ENCODE assay signal across 8 cellular contexts in genomic region chr7:76290847-76291345, GRCh38. TPM values are rescaled to one million over a fixed set of nuclear protein-coding genes. Genes with fewer than 3 reads are reported as not detected.
DNase-seq lines count a peak whose midpoint lies in the region; ATAC-seq and TF ChIP-seq lines count a peak whose summit lies in the region.
"Not testable (repeated sequence)": the region's sequence is repeated elsewhere in the genome, so short reads cannot be mapped to it uniquely, and the experiment has no call there.

No MANE protein-coding gene starts in this region.

- not testable (repeated sequence) for H3K9me3 ChIP-seq in PC-3 (ENCODE audit: low read length); lower lobe of right lung; psoas muscle

- not testable (repeated sequence) for H3K36me3 Mint-ChIP-seq in activated CD8-positive, alpha-beta T cell treated with anti-CD3 and anti-CD28 coated beads, Interleukin-2, amount 10 ng/mL, durations not matched to agents 7 days and 5 days (ENCODE audit: low read depth)

- H3K4me1 Mint-ChIP-seq in activated CD8-positive, alpha-beta T cell treated with anti-CD3 and anti-CD28 coated beads, Interleukin-2, amount 10 ng/mL, durations not matched to agents 7 days and 5 days (ENCODE audit: low read depth) = peaks cover 15% of the 10 kb centered on the region

- H3K79me2 ChIP-seq in PC-3 (ENCODE audit: low read length) = not testable (repeated sequence)

- H3K4me1 ChIP-seq in PC-3 (ENCODE audit: insufficient read depth, low read length) = peaks cover 34% of the 10 kb centered on the region
- H3K4me1 ChIP-seq in lower lobe of right lung = peaks cover 51% of the 10 kb centered on the region
- peaks cover 42% of the 10 kb centered on the region for H3K4me1 ChIP-seq in psoas muscle

- BruUV-seq in PC-3 (replicated peaks; lab: Mats Ljungman, UMichigan) = not testable (repeated sequence)

- POLR2A ChIA-PET in PC-3 (lab: Charles Lee; ENCODE audit: unreplicated experiment) = interaction anchor here (0.6 to 1.0 kb wide), 2 partner anchors 14 to 124 kb away, joined by 4 read pairs; no protein-coding TSS in a partner anchor
- POLR2A ChIA-PET in activated CD8-positive, alpha-beta T cell treated with anti-CD3 and anti-CD28 coated beads, Interleukin-2, amount 10 ng/mL, durations not matched to agents 7 days and 5 days (lab: Charles Lee) = interaction anchor here (1.1 to 1.3 kb wide), 2 partner anchors 12 to 27 kb away, joined by 4 to 8 read pairs; no protein-coding TSS in a partner anchor

- H3K27ac Mint-ChIP-seq in activated CD8-positive, alpha-beta T cell treated with anti-CD3 and anti-CD28 coated beads, Interleukin-2, amount 10 ng/mL, durations not matched to agents 7 days and 5 days = peak overlapping the region; percentile 72

- not testable (repeated sequence) for H3K27me3 Mint-ChIP-seq in activated CD8-positive, alpha-beta T cell treated with anti-CD3 and anti-CD28 coated beads, Interleukin-2, amount 10 ng/mL, durations not matched to agents 7 days and 5 days (ENCODE audit: low read depth)

- not testable (repeated sequence) for H3K9me3 Mint-ChIP-seq in activated CD8-positive, alpha-beta T cell treated with anti-CD3 and anti-CD28 coated beads, Interleukin-2, amount 10 ng/mL, durations not matched to agents 7 days and 5 days (ENCODE audit: insufficient read depth)

- H3K9ac ChIP-seq in PC-3 (ENCODE audit: low read length) = peak overlapping the region; percentile 33

- peak overlapping the region; percentile 39 for H2AFZ ChIP-seq in PC-3 (ENCODE audit: low read length)

- TF ChIP-seq CTCF in C4-2B (conservative IDR thresholded peaks at IDR 0.05); PC-3 (conservative IDR thresholded peaks at IDR 0.05; ENCODE audit: low read depth, low read length); brain microvascular endothelial cell (IDR thresholded peaks at IDR 0.05; ENCODE audit: low read depth, low read length, missing control alignments); lower lobe of right lung (IDR thresholded peaks at IDR 0.05); psoas muscle (IDR thresholded peaks at IDR 0.05): not testable (repeated sequence)

- in situ Hi-C loops in brain microvascular endothelial cell (cut with HindIII; ENCODE audit: low pct_ligation_motif_present, low sequenced_read_pairs) = not testable (repeated sequence)

- H3F3A ChIP-seq in PC-3 (ENCODE audit: low read length, unreplicated experiment) = not testable (repeated sequence)

- H3K4me3 Mint-ChIP-seq in activated CD8-positive, alpha-beta T cell treated with anti-CD3 and anti-CD28 coated beads, Interleukin-2, amount 10 ng/mL, durations not matched to agents 7 days and 5 days = not testable (repeated sequence)

- H3K27me3 ChIP-seq in PC-3 (ENCODE audit: low read length); brain microvascular endothelial cell (replicated peaks); lower lobe of right lung (ENCODE audit: low read depth); psoas muscle (ENCODE audit: insufficient read depth in 3 of 3, low read length in 2 of 3): not testable (repeated sequence)

- H3K4me2 ChIP-seq in PC-3 (ENCODE audit: low read length) = peak overlapping the region; percentile 49

- ATAC-seq in PC-3; activated CD8-positive, alpha-beta T cell treated with anti-CD3 and anti-CD28 coated beads, Interleukin-2, amount 10 ng/mL, durations not matched to agents 7 days and 5 days; lower lobe of right lung; psoas muscle: not testable (repeated sequence)
- peak; percentile 1 for ATAC-seq in esophagus mucosa

- not testable (repeated sequence) for DNase-seq in PC-3; activated CD8-positive, alpha-beta T cell treated with anti-CD3 and anti-CD28 coated beads, Interleukin-2, amount 10 ng/mL, durations not matched to agents 7 days and 5 days; brain microvascular endothelial cell; lower lobe of right lung; psoas muscle

- intact Hi-C loops in PC-3 (cut with micrococcal nuclease) = loop anchor here (1.0 kb wide), 4 partner anchors 23 to 113 kb away; no protein-coding TSS in a partner anchor
- intact Hi-C loops in lower lobe of right lung (cut with DNase I) = not testable (repeated sequence)
- intact Hi-C loops in psoas muscle (cut with DNase I) = loop anchor here in 1 of 2 donors (1.0 kb wide), 1 partner anchor 23 kb away; no protein-coding TSS in a partner anchor

- peak overlapping the region; percentile 83 for H3K27ac ChIP-seq in C4-2B
- peak overlapping the region; percentile 80 for H3K27ac ChIP-seq in PC-3 (ENCODE audit: low read length)
- H3K27ac ChIP-seq in brain microvascular endothelial cell = peak overlapping the region; percentile 65
- peak overlapping the region; percentile 91 for H3K27ac ChIP-seq in lower lobe of right lung
- H3K27ac ChIP-seq in psoas muscle = peak overlapping the region; percentile 98
- peak overlapping the region; percentile 77 for H3K27ac ChIP-seq in temporal lobe (ENCODE audit: low read depth, low read length)

- not testable (repeated sequence) for H3K9me2 ChIP-seq in PC-3 (replicated peaks; ENCODE audit: low read length)

- not testable (repeated sequence) for H3K36me3 ChIP-seq in PC-3 (ENCODE audit: low read depth, low read length); brain microvascular endothelial cell (replicated peaks); lower lobe of right lung; psoas muscle (ENCODE audit: insufficient read depth in 1 of 2, low read depth in 1 of 2)

- WGBS in psoas muscle, 3 donors = 82 to 90% (median 82%) methylated on average over 6 of the region's 6 CpGs

- H3K4me3 ChIP-seq in PC-3 (ENCODE audit: low read length) = peak overlapping the region; percentile 17; the same call in 1 of the 2 replicates
- H3K4me3 ChIP-seq in brain microvascular endothelial cell (ENCODE audit: low read depth, low read length); lower lobe of right lung; psoas muscle: not testable (repeated sequence)

- CTCF ChIA-PET in PC-3 (lab: Charles Lee) = interaction anchor here (0.5 to 2.0 kb wide), 6 partner anchors 8 to 562 kb away, joined by 3 to 32 read pairs (median 6); partner anchors contain the start of gene HSPB1
- CTCF ChIA-PET in activated CD8-positive, alpha-beta T cell treated with anti-CD3 and anti-CD28 coated beads, Interleukin-2, amount 10 ng/mL, durations not matched to agents 7 days and 5 days (lab: Charles Lee) = interaction anchor here (0.7 to 3.4 kb wide), 19 partner anchors 9 to 113 kb away, joined by 3 to 93 read pairs (median 6); partner anchors contain the start of genes HSPB1 and YWHAG

- H4K20me1 ChIP-seq in PC-3 (ENCODE audit: low read length) = not testable (repeated sequence)

RNA-seq across cellular contexts. Expression of gene HSPB1, which starts 11.6 kb away (rescaled TPM):
- total RNA-seq in PC-3 (2014; rRNA removed) (166 and 189 TPM in 2 replicates), esophagus mucosa (4,957 TPM), lower lobe of right lung (609 TPM), psoas muscle (1,000 to 10,000 TPM; 2,972 to 5,803 (median 5,243) TPM), temporal lobe (5.2 TPM)
- total RNA-seq in activated CD8-positive, alpha-beta T cell treated with anti-CD3 and anti-CD28 coated beads, Interleukin-2, amount 10 ng/mL, durations not matched to agents 7 days and 5 days = 10 to 100 TPM; 37.2 to 40.4 TPM
- 1,000 to 10,000 TPM; 1,312 to 4,364 (median 1,775) TPM for polyA plus RNA-seq in psoas muscle
